9 cellular contexts compared by ENCODE assay signal in genomic region chr14:47539065-47539464, GRCh38.
A peak's percentile ranks its signal among the peaks of the same experiment; 100 is the strongest.
DNase-seq lines count a peak whose midpoint lies in the region; TF ChIP-seq lines count a peak whose summit lies in the region.
"Had no signal": no experiment of that assay in that cellular context is flagged by ENCODE, and none has a peak within 500 bp of the region (broad histone marks: within the 10 kb centered on the region; RNA-seq: fewer than 3 reads in every experiment).

No MANE protein-coding gene starts in this region.

- H3K27ac Mint-ChIP-seq in endothelial cell (ENCODE audit: unreplicated experiment): no peak overlapping the region
- H3K27ac Mint-ChIP-seq: activated T-cell treated with anti-CD3 and anti-CD28 coated beads, Interleukin-2, amount 50 U/mL, for 72 hours had no signal

- H3K36me3 ChIP-seq in suprapubic skin: no peaks in the 10 kb centered on the region
- H3K36me3 ChIP-seq in sigmoid colon: no peaks in the 10 kb centered on the region

- H3K4me3 ChIP-seq in retinal pigment epithelial cell (ENCODE audit: low read length): no peak overlapping the region
- no peak overlapping the region for H3K4me3 ChIP-seq in suprapubic skin
- H3K4me3 ChIP-seq in sigmoid colon: no peak overlapping the region

- H3K4me3 Mint-ChIP-seq in endothelial cell (ENCODE audit: unreplicated experiment): no peak overlapping the region
- H3K4me3 Mint-ChIP-seq: activated T-cell treated with anti-CD3 and anti-CD28 coated beads, Interleukin-2, amount 50 U/mL, for 72 hours had no signal

- TF ChIP-seq CTCF in endothelial cell (IDR thresholded peaks at IDR 0.05; ENCODE audit: unreplicated experiment) (no peak), retinal pigment epithelial cell (conservative IDR thresholded peaks at IDR 0.05; ENCODE audit: low read depth, low read length) (peak; percentile 70), suprapubic skin (IDR thresholded peaks at IDR 0.05) (no peak), sigmoid colon (IDR thresholded peaks at IDR 0.05) (no peak)

- no peaks in the 10 kb centered on the region for H3K36me3 Mint-ChIP-seq in endothelial cell (ENCODE audit: low read depth, unreplicated experiment)

- intact Hi-C loops in sigmoid colon (cut with DNase I): no loop called here

- peaks cover 32% of the 10 kb centered on the region for H3K4me1 Mint-ChIP-seq in endothelial cell (ENCODE audit: unreplicated experiment)

- peaks cover 3% of the 10 kb centered on the region for H3K27me3 Mint-ChIP-seq in endothelial cell (ENCODE audit: unreplicated experiment)

- no peak for TF ChIP-seq EP300 in suprapubic skin (IDR thresholded peaks at IDR 0.05)
- no peak for TF ChIP-seq EP300 in sigmoid colon (IDR thresholded peaks at IDR 0.05)

- no peaks in the 10 kb centered on the region for H3K27me3 ChIP-seq in suprapubic skin
- no peaks in the 10 kb centered on the region for H3K27me3 ChIP-seq in sigmoid colon

- H3K27ac ChIP-seq in suprapubic skin: no peak overlapping the region
- no peak overlapping the region for H3K27ac ChIP-seq in sigmoid colon

- 35% methylated on average over 3 of the region's 3 CpGs for WGBS in suprapubic skin
- WGBS in sigmoid colon, 2 donors: 31 to 54% methylated on average over 3 of the region's 3 CpGs

- no peak for TF ChIP-seq POLR2A in suprapubic skin (IDR thresholded peaks at IDR 0.05)
- TF ChIP-seq POLR2A in sigmoid colon (IDR thresholded peaks at IDR 0.05): no peak

- H3K4me1 ChIP-seq in suprapubic skin: no peaks in the 10 kb centered on the region
- H3K4me1 ChIP-seq in sigmoid colon: no peaks in the 10 kb centered on the region

- no peaks in the 10 kb centered on the region for H3K9me3 ChIP-seq in suprapubic skin
- H3K9me3 ChIP-seq in sigmoid colon: no peaks in the 10 kb centered on the region

- DNase-seq in NCI-H2196 (lab: John Stamatoyannopoulos, UW; ENCODE audit: unreplicated experiment): peak; percentile 6
- no peak for DNase-seq in NCI-H2196 treated with DMSO at 0.1 percent for 48 hours (lab: John Stamatoyannopoulos, UW; ENCODE audit: unreplicated experiment)
- peak; percentile 13 for DNase-seq in NCI-H524 treated with DMSO at 0.1 percent for 48 hours (lab: John Stamatoyannopoulos, UW)
- peak; percentile 6 for DNase-seq in endothelial cell (ENCODE audit: low spot score)
- no peak for DNase-seq in retinal pigment epithelial cell (ENCODE audit: low read depth)
- no peak for DNase-seq in NCI-H446 treated with DMSO at 0.1 percent for 48 hours (lab: John Stamatoyannopoulos, UW)
- no peak for DNase-seq in suprapubic skin (ENCODE audit: low spot score in 2 of 2)
- DNase-seq in sigmoid colon: no peak
- DNase-seq: activated T-cell treated with anti-CD3 and anti-CD28 coated beads, Interleukin-2, amount 50 U/mL, for 72 hours had no signal

- H3K9me3 Mint-ChIP-seq in endothelial cell (ENCODE audit: unreplicated experiment): no peaks in the 10 kb centered on the region

Comparison
In these comparisons a context has a peak if more than half of its experiments do, and no peak if none do; other contexts are left out.
1. DNase-seq: peak in NCI-H2196 (single experiment), NCI-H524 treated with DMSO at 0.1 percent for 48 hours (single experiment) and endothelial cell (single experiment); none in NCI-H2196 treated with DMSO at 0.1 percent for 48 hours (single experiment), retinal pigment epithelial cell (single experiment), NCI-H446 treated with DMSO at 0.1 percent for 48 hours (single experiment), suprapubic skin (0 of 2) and sigmoid colon (single experiment).